9 cellular contexts compared by ENCODE assay signal in genomic region chr3:98563661-98564281, GRCh38. TPM values are rescaled to one million over a fixed set of nuclear protein-coding genes. Genes with fewer than 3 reads are reported as not detected.
DNase-seq lines count a peak whose midpoint lies in the region; ATAC-seq and TF ChIP-seq lines count a peak whose summit lies in the region.
"Had no signal": no experiment of that assay in that cellular context is flagged by ENCODE, and none has a peak within 500 bp of the region (broad histone marks: within the 10 kb centered on the region; RNA-seq: fewer than 3 reads in every experiment).

No MANE protein-coding gene starts in this region.

- WGBS in prostate gland, result 85% methylated on average over 4 of the region's 4 CpGs

- H3K4me1 ChIP-seq in MM.1S (ENCODE audit: low read length) (peaks cover 27% of the 10 kb centered on the region), prostate gland (replicated peaks) (no peaks in the 10 kb centered on the region)
- H3K4me1 ChIP-seq: right lobe of liver had no signal

- no peak overlapping the region for H3K9ac ChIP-seq in MM.1S (ENCODE audit: low read length)

- no peak for TF ChIP-seq POLR2A in prostate gland (IDR thresholded peaks at IDR 0.05)

- no peaks in the 10 kb centered on the region for H4K20me1 ChIP-seq in MM.1S (ENCODE audit: insufficient read depth, low read length)

- no peaks in the 10 kb centered on the region for H3K9me2 ChIP-seq in MM.1S (replicated peaks; ENCODE audit: insufficient read depth, low read length)

- TF ChIP-seq CTCF in MM.1S (IDR thresholded peaks at IDR 0.05; ENCODE audit: low read length) (no peak), epithelial cell of esophagus (IDR thresholded peaks at IDR 0.05; ENCODE audit: insufficient read depth, low read depth, low read length, missing control alignments) (no peak), prostate gland (IDR thresholded peaks at IDR 0.05) (no peak)

- H3K36me3 ChIP-seq in MM.1S (replicated peaks; ENCODE audit: insufficient read depth, low read length) (no peaks in the 10 kb centered on the region), prostate gland (no peaks in the 10 kb centered on the region)
- H3K36me3 ChIP-seq: right lobe of liver had no signal

- ATAC-seq in GM18502 (IDR thresholded peaks at IDR 0.05; ENCODE audit: poor library complexity, unreplicated experiment) (peak; percentile 61), SK-N-SH treated with all-trans-retinoic acid at 6 μM for 48 hours (no peak)

- H3K9me3 ChIP-seq in MM.1S (replicated peaks; ENCODE audit: insufficient read depth, low read length), result no peaks in the 10 kb centered on the region
- H3K9me3 ChIP-seq in prostate gland, result no peaks in the 10 kb centered on the region
- H3K9me3 ChIP-seq: right lobe of liver had no signal

- H2AFZ ChIP-seq in MM.1S (ENCODE audit: low read length), result no peak overlapping the region

- intact Hi-C loops in prostate gland (cut with DNase I), result no loop called here

- peak overlapping the region; percentile 60 for H3K4me2 ChIP-seq in MM.1S (ENCODE audit: low read depth, low read length)

- no peak overlapping the region for H3K4me3 ChIP-seq in MM.1S (ENCODE audit: low read length)
- H3K4me3 ChIP-seq in epithelial cell of esophagus (ENCODE audit: low read length), result no peak overlapping the region
- no peak overlapping the region for H3K4me3 ChIP-seq in prostate gland
- H3K4me3 ChIP-seq: right lobe of liver had no signal

- peaks cover 4% of the 10 kb centered on the region; the same call in 1 of the 2 replicates for H3F3A ChIP-seq in MM.1S (ENCODE audit: insufficient read depth, low read length)

- H3K27ac ChIP-seq in MM.1S (ENCODE audit: low read length) (no peak overlapping the region), prostate gland (no peak overlapping the region)
- H3K27ac ChIP-seq: right lobe of liver had no signal

- no peaks in the 10 kb centered on the region for H3K79me2 ChIP-seq in MM.1S (ENCODE audit: low read length)

- DNase-seq in H4 (ENCODE audit: low spot score) (peak; percentile 86), MM.1S (peak; percentile 70), epithelial cell of esophagus (ENCODE audit: low read depth) (peak; percentile 76), T1000 (lab: John Stamatoyannopoulos, UW) (no peak), ecto neural progenitor cell (ENCODE audit: low spot score) (no peak), prostate gland (ENCODE audit: low spot score) (no peak)
- DNase-seq: right lobe of liver had no signal

- no peaks in the 10 kb centered on the region for H3K27me3 ChIP-seq in MM.1S (replicated peaks; ENCODE audit: insufficient read depth, low read length)
- H3K27me3 ChIP-seq in prostate gland (replicated peaks; ENCODE audit: insufficient read depth), result no peaks in the 10 kb centered on the region
- H3K27me3 ChIP-seq: right lobe of liver had no signal

TF ChIP-seq in SK-N-SH treated with all-trans-retinoic acid at 6 μM for 48 hours, 23 proteins besides CTCF, POLR2A, EP300 and RAD21:
- TF ChIP-seq CSDC2 (CRISPR knock-in tag; IDR thresholded peaks at IDR 0.05) (no peak), ZFP30 (CRISPR knock-in tag; IDR thresholded peaks at IDR 0.05) (no peak), TOX (CRISPR knock-in tag; IDR thresholded peaks at IDR 0.05; ENCODE audit: borderline replicate concordance) (no peak), TCF4 (CRISPR knock-in tag; IDR thresholded peaks at IDR 0.05; ENCODE audit: borderline replicate concordance) (no peak), ARNTL (CRISPR knock-in tag; IDR thresholded peaks at IDR 0.05; ENCODE audit: borderline replicate concordance, low read depth) (no peak), RARB (CRISPR knock-in tag; IDR thresholded peaks at IDR 0.05) (no peak), OSR1 (CRISPR knock-in tag; IDR thresholded peaks at IDR 0.05) (no peak), ESRRG (CRISPR knock-in tag; IDR thresholded peaks at IDR 0.05) (no peak), ZNF70 (CRISPR knock-in tag; IDR thresholded peaks at IDR 0.05) (no peak), SNAI2 (CRISPR knock-in tag; IDR thresholded peaks at IDR 0.05) (no peak), PPARA (CRISPR knock-in tag; IDR thresholded peaks at IDR 0.05; ENCODE audit: borderline replicate concordance) (no peak), ZC3H10 (CRISPR knock-in tag; IDR thresholded peaks at IDR 0.05) (no peak), ISL1 (CRISPR knock-in tag; IDR thresholded peaks at IDR 0.05) (no peak), BACH2 (CRISPR knock-in tag; IDR thresholded peaks at IDR 0.05; ENCODE audit: borderline replicate concordance) (no peak), ZNF8 (CRISPR knock-in tag; IDR thresholded peaks at IDR 0.05) (no peak)
- TF ChIP-seq, protein P1, sequence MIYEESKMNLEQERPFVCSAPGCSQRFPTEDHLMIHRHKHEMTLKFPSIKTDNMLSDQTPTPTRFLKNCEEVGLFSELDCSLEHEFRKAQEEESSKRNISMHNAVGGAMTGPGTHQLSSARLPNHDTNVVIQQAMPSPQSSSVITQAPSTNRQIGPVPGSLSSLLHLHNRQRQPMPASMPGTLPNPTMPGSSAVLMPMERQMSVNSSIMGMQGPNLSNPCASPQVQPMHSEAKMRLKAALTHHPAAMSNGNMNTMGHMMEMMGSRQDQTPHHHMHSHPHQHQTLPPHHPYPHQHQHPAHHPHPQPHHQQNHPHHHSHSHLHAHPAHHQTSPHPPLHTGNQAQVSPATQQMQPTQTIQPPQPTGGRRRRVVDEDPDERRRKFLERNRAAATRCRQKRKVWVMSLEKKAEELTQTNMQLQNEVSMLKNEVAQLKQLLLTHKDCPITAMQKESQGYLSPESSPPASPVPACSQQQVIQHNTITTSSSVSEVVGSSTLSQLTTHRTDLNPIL (CRISPR knock-in tag; IDR thresholded peaks at IDR 0.05; ENCODE audit: low read depth), result no peak
- TF ChIP-seq, protein P2, sequence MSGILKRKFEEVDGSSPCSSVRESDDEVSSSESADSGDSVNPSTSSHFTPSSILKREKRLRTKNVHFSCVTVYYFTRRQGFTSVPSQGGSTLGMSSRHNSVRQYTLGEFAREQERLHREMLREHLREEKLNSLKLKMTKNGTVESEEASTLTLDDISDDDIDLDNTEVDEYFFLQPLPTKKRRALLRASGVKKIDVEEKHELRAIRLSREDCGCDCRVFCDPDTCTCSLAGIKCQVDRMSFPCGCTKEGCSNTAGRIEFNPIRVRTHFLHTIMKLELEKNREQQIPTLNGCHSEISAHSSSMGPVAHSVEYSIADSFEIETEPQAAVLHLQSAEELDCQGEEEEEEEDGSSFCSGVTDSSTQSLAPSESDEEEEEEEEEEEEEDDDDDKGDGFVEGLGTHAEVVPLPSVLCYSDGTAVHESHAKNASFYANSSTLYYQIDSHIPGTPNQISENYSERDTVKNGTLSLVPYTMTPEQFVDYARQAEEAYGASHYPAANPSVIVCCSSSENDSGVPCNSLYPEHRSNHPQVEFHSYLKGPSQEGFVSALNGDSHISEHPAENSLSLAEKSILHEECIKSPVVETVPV (CRISPR knock-in tag; IDR thresholded peaks at IDR 0.05), result no peak
- TF ChIP-seq, protein P3, sequence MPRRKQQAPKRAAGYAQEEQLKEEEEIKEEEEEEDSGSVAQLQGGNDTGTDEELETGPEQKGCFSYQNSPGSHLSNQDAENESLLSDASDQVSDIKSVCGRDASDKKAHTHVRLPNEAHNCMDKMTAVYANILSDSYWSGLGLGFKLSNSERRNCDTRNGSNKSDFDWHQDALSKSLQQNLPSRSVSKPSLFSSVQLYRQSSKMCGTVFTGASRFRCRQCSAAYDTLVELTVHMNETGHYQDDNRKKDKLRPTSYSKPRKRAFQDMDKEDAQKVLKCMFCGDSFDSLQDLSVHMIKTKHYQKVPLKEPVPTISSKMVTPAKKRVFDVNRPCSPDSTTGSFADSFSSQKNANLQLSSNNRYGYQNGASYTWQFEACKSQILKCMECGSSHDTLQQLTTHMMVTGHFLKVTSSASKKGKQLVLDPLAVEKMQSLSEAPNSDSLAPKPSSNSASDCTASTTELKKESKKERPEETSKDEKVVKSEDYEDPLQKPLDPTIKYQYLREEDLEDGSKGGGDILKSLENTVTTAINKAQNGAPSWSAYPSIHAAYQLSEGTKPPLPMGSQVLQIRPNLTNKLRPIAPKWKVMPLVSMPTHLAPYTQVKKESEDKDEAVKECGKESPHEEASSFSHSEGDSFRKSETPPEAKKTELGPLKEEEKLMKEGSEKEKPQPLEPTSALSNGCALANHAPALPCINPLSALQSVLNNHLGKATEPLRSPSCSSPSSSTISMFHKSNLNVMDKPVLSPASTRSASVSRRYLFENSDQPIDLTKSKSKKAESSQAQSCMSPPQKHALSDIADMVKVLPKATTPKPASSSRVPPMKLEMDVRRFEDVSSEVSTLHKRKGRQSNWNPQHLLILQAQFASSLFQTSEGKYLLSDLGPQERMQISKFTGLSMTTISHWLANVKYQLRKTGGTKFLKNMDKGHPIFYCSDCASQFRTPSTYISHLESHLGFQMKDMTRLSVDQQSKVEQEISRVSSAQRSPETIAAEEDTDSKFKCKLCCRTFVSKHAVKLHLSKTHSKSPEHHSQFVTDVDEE (CRISPR knock-in tag; IDR thresholded peaks at IDR 0.05), result no peak
- TF ChIP-seq, protein P4, sequence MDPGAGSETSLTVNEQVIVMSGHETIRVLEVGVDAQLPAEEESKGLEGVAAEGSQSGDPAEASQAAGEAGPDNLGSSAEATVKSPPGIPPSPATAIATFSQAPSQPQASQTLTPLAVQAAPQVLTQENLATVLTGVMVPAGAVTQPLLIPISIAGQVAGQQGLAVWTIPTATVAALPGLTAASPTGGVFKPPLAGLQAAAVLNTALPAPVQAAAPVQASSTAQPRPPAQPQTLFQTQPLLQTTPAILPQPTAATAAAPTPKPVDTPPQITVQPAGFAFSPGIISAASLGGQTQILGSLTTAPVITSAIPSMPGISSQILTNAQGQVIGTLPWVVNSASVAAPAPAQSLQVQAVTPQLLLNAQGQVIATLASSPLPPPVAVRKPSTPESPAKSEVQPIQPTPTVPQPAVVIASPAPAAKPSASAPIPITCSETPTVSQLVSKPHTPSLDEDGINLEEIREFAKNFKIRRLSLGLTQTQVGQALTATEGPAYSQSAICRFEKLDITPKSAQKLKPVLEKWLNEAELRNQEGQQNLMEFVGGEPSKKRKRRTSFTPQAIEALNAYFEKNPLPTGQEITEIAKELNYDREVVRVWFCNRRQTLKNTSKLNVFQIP (CRISPR knock-in tag; IDR thresholded peaks at IDR 0.05; ENCODE audit: borderline replicate concordance, low read depth), result no peak

RNA-seq across cellular contexts. Expression of gene CPOX, which starts 29.6 kb away (rescaled TPM):
- 31.6 and 39.9 TPM in 2 replicates for total RNA-seq in H4 (2014; rRNA removed; shearing (Covaris generic))
- total RNA-seq in prostate gland, result 10 to 100 TPM; 25.3 to 25.6 TPM

RNA-seq across cellular contexts. Expression of gene GPR15, which starts 32.0 kb away (rescaled TPM):
- 0.06 TPM in 1 of 2 replicates, not detected in the other for total RNA-seq in H4 (2014; rRNA removed; shearing (Covaris generic))
- not detected for total RNA-seq in prostate gland
- total RNA-seq: right lobe of liver had no signal

RNA-seq across cellular contexts. Expression of gene CLDND1, which starts 41.1 kb away (rescaled TPM):
- 86.1 and 200 TPM in 2 replicates for total RNA-seq in H4 (2014; rRNA removed; shearing (Covaris generic))
- total RNA-seq in prostate gland, result 100 to 1,000 TPM in 1 of 2 donors, 10 to 100 TPM in 1; 71.2 to 113 TPM

Comparison
In these comparisons a context has a peak if more than half of its experiments do, and no peak if none do; other contexts are left out.
1. DNase-seq: peak in H4 (single experiment), MM.1S (single experiment) and epithelial cell of esophagus (single experiment); none in T1000 (single experiment), ecto neural progenitor cell (single experiment) and prostate gland (single experiment).